In genomic region chr12:93302331-93303229, GRCh38 we compare ENCODE assay signal across 10 cellular contexts.
DNase-seq lines count a peak whose midpoint lies in the region; ATAC-seq and TF ChIP-seq lines count a peak whose summit lies in the region.
"Had no signal": no experiment of that assay in that cellular context is flagged by ENCODE, and none has a peak within 500 bp of the region (broad histone marks: within the 10 kb centered on the region; RNA-seq: fewer than 3 reads in every experiment).

No MANE protein-coding gene starts in this region.

- no peak for ATAC-seq in T-helper 17 cell
- peak; percentile 87 for ATAC-seq in gastroesophageal sphincter

- no peaks in the 10 kb centered on the region for H3K4me1 Mint-ChIP-seq in T-helper 17 cell
- peaks cover 0 to 3% (median 0%) of the 10 kb centered on the region in 4 donors for H3K4me1 Mint-ChIP-seq in CD4-positive, alpha-beta memory T cell

- peaks cover 3 to 16% (median 9%) of the 10 kb centered on the region in 8 donors for H3K9me3 Mint-ChIP-seq in CD4-positive, alpha-beta memory T cell

- H3K27ac ChIP-seq in BLaER1 (no peak overlapping the region), gastroesophageal sphincter (peak overlapping the region; percentile 61 to 80 (median 76))
- no peak overlapping the region for H3K27ac ChIP-seq in CD4-positive, alpha-beta memory T cell (ENCODE audit: low read depth, low read length)

- peak; percentile 63 for TF ChIP-seq EP300 in gastroesophageal sphincter (IDR thresholded peaks at IDR 0.05)

- H3K9me3 ChIP-seq in BLaER1 (peaks cover 22% of the 10 kb centered on the region), T-helper 17 cell (ENCODE audit: control insufficient read depth, low read length, poor library complexity, severe bottlenecking) (no peaks in the 10 kb centered on the region), gastroesophageal sphincter (peaks cover 0 to 12% (median 0%) of the 10 kb centered on the region in 3 donors)
- H3K9me3 ChIP-seq in CD4-positive, alpha-beta memory T cell (ENCODE audit: control insufficient read depth in 1 of 2, low read length in 2 of 2): no peaks in the 10 kb centered on the region

- no peak for TF ChIP-seq POLR2A in gastroesophageal sphincter (IDR thresholded peaks at IDR 0.05)

- DNase-seq in T-helper 17 cell: no peak
- peak; percentile 36 for DNase-seq in pulmonary artery endothelial cell (ENCODE audit: low read depth, low spot score)
- no peak for DNase-seq in NCI-H510A treated with DMSO at 0.1 percent for 48 hours (lab: John Stamatoyannopoulos, UW)
- DNase-seq in NCI-H748 treated with DMSO at 0.1 percent for 48 hours (lab: John Stamatoyannopoulos, UW): no peak
- DNase-seq in NCI-H526 (lab: John Stamatoyannopoulos, UW): no peak
- no peak for DNase-seq in CD4-positive, alpha-beta memory T cell
- DNase-seq: CD4-positive, alpha-beta T cell; NCI-H446 had no signal

- TF ChIP-seq CTCF in gastroesophageal sphincter (IDR thresholded peaks at IDR 0.05): no peak

- H3K36me3 ChIP-seq in BLaER1 (no peaks in the 10 kb centered on the region), gastroesophageal sphincter (no peaks in the 10 kb centered on the region)
- H3K36me3 ChIP-seq in CD4-positive, alpha-beta memory T cell (ENCODE audit: insufficient read depth, low read length): no peaks in the 10 kb centered on the region

- H3K27me3 ChIP-seq in BLaER1: no peaks in the 10 kb centered on the region
- H3K27me3 ChIP-seq in gastroesophageal sphincter: no peaks in the 10 kb centered on the region
- H3K27me3 ChIP-seq in CD4-positive, alpha-beta memory T cell (ENCODE audit: insufficient read depth, low read length): no peaks in the 10 kb centered on the region

- peak overlapping the region; percentile 49 for H3K4me3 Mint-ChIP-seq in T-helper 17 cell
- no peak overlapping the region for H3K4me3 Mint-ChIP-seq in CD4-positive, alpha-beta memory T cell
- H3K4me3 Mint-ChIP-seq: CD4-positive, alpha-beta T cell had no signal

- WGBS in gastroesophageal sphincter (ENCODE audit: low coverage in 1 of 2), 2 donors: 26 to 34% methylated on average over 4 to 5 of the region's 5 CpGs

- no peak overlapping the region for H3K9ac ChIP-seq in BLaER1

- no peak overlapping the region for H3K4me3 ChIP-seq in BLaER1
- H3K4me3 ChIP-seq in gastroesophageal sphincter: no peak overlapping the region
- H3K4me3 ChIP-seq in CD4-positive, alpha-beta memory T cell (ENCODE audit: low read length in 2 of 2): no peak overlapping the region

- peak overlapping the region; percentile 41; the same call in 1 of the 2 replicates for H3K4me2 ChIP-seq in BLaER1

- H3K27ac Mint-ChIP-seq in T-helper 17 cell: no peak overlapping the region
- no peak overlapping the region for H3K27ac Mint-ChIP-seq in CD4-positive, alpha-beta memory T cell
- H3K27ac Mint-ChIP-seq: CD4-positive, alpha-beta T cell had no signal

- peaks cover 20% of the 10 kb centered on the region for H3K4me1 ChIP-seq in BLaER1
- peaks cover 0 to 24% (median 4%) of the 10 kb centered on the region in 3 donors for H3K4me1 ChIP-seq in gastroesophageal sphincter
- no peaks in the 10 kb centered on the region for H3K4me1 ChIP-seq in CD4-positive, alpha-beta memory T cell (ENCODE audit: insufficient read depth, low read length)

- POLR2A ChIA-PET in CD4-positive, alpha-beta memory T cell (lab: Charles Lee; ENCODE audit: partially characterized antibody): no interaction called here

- CTCF ChIA-PET in CD4-positive, alpha-beta memory T cell (lab: Charles Lee; ENCODE audit: partially characterized antibody): no interaction called here

- peaks cover 4% of the 10 kb centered on the region for H3K27me3 Mint-ChIP-seq in T-helper 17 cell
- H3K27me3 Mint-ChIP-seq in CD4-positive, alpha-beta memory T cell: peaks cover 1 to 4% of the 10 kb centered on the region in 2 donors
- H3K27me3 Mint-ChIP-seq: CD4-positive, alpha-beta T cell had no signal

- intact Hi-C loops in CD4-positive, alpha-beta memory T cell (cut with micrococcal nuclease): no loop called here

- H3K36me3 Mint-ChIP-seq in T-helper 17 cell (ENCODE audit: low read depth): no peaks in the 10 kb centered on the region
- peaks cover 3 to 4% of the 10 kb centered on the region in 2 donors for H3K36me3 Mint-ChIP-seq in CD4-positive, alpha-beta memory T cell

- H4K20me1 ChIP-seq in BLaER1: no peaks in the 10 kb centered on the region

Comparison
In these comparisons a context has a peak if more than half of its experiments do, and no peak if none do; other contexts are left out.
1. H3K27ac ChIP-seq: peak in gastroesophageal sphincter (4 of 4); none in BLaER1 (single experiment) and CD4-positive, alpha-beta memory T cell (single experiment).